Comparison of ENCODE assay signal across 10 cellular contexts in genomic region chr18:50312296-50313030, GRCh38. TPM values are rescaled to one million over a fixed set of nuclear protein-coding genes. Genes with fewer than 3 reads are reported as not detected.
DNase-seq lines count a peak whose midpoint lies in the region; ATAC-seq and TF ChIP-seq lines count a peak whose summit lies in the region.
"Had no signal": no experiment of that assay in that cellular context is flagged by ENCODE, and none has a peak within 500 bp of the region (broad histone marks: within the 10 kb centered on the region; RNA-seq: fewer than 3 reads in every experiment).

No MANE protein-coding gene starts in this region.

- TF ChIP-seq CTCF in nephron (IDR thresholded peaks at IDR 0.05; ENCODE audit: unreplicated experiment in 3 of 3), result no peak

- H3K9me3 Mint-ChIP-seq in nephron, result no peaks in the 10 kb centered on the region
- H3K9me3 Mint-ChIP-seq in activated CD4-positive, alpha-beta memory T cell treated with anti-CD3 and anti-CD28 coated beads for 36 hours, result no peaks in the 10 kb centered on the region
- H3K9me3 Mint-ChIP-seq: natural killer cell had no signal

- peak overlapping the region; percentile 68 to 92 (median 86) for H3K27ac Mint-ChIP-seq in nephron
- H3K27ac Mint-ChIP-seq in activated CD4-positive, alpha-beta memory T cell treated with anti-CD3 and anti-CD28 coated beads for 36 hours, result no peak overlapping the region
- H3K27ac Mint-ChIP-seq: natural killer cell had no signal

- POLR2A ChIA-PET in activated CD4-positive, alpha-beta memory T cell treated with anti-CD3 and anti-CD28 coated beads for 36 hours (lab: Charles Lee), result no interaction called here

- ATAC-seq in GM18909 (IDR thresholded peaks at IDR 0.05; ENCODE audit: poor library complexity, unreplicated experiment), result peak; percentile 79
- peak; percentile 79 for ATAC-seq in HG02610 (IDR thresholded peaks at IDR 0.05; ENCODE audit: unreplicated experiment)
- ATAC-seq in HG03460 (IDR thresholded peaks at IDR 0.05; ENCODE audit: unreplicated experiment), result peak; percentile 71
- ATAC-seq: heart right ventricle, natural killer cell had no signal

- H3K27me3 Mint-ChIP-seq in nephron (ENCODE audit: low read depth), result peaks cover 3% of the 10 kb centered on the region
- peaks cover 4% of the 10 kb centered on the region for H3K27me3 Mint-ChIP-seq in activated CD4-positive, alpha-beta memory T cell treated with anti-CD3 and anti-CD28 coated beads for 36 hours

- no peaks in the 10 kb centered on the region for H3K36me3 Mint-ChIP-seq in nephron (ENCODE audit: low read depth)
- no peaks in the 10 kb centered on the region for H3K36me3 Mint-ChIP-seq in activated CD4-positive, alpha-beta memory T cell treated with anti-CD3 and anti-CD28 coated beads for 36 hours
- H3K36me3 Mint-ChIP-seq: natural killer cell had no signal

- no peaks in the 10 kb centered on the region for H3K27me3 ChIP-seq in H7 (ENCODE audit: control insufficient read depth, insufficient read depth, low read length)

- intact Hi-C loops in activated CD4-positive, alpha-beta memory T cell treated with anti-CD3 and anti-CD28 coated beads for 36 hours (cut with micrococcal nuclease), result no loop called here

- CTCF ChIA-PET in activated CD4-positive, alpha-beta memory T cell treated with anti-CD3 and anti-CD28 coated beads for 36 hours (lab: Charles Lee), result no interaction called here

- no peak overlapping the region for H3K4me3 ChIP-seq in H7 (ENCODE audit: insufficient read depth, low read depth, low read length)
- H3K4me3 ChIP-seq: heart right ventricle had no signal

- no peaks in the 10 kb centered on the region for H3K4me1 Mint-ChIP-seq in nephron
- H3K4me1 Mint-ChIP-seq in activated CD4-positive, alpha-beta memory T cell treated with anti-CD3 and anti-CD28 coated beads for 36 hours (ENCODE audit: low read depth), result peaks cover 4% of the 10 kb centered on the region

- no peaks in the 10 kb centered on the region for H3K36me3 ChIP-seq in H7 (replicated peaks; ENCODE audit: control insufficient read depth, insufficient read depth, low read length)
- H3K36me3 ChIP-seq: heart right ventricle had no signal

- no peak overlapping the region for H3K4me3 Mint-ChIP-seq in nephron
- H3K4me3 Mint-ChIP-seq in activated CD4-positive, alpha-beta memory T cell treated with anti-CD3 and anti-CD28 coated beads for 36 hours, result no peak overlapping the region
- H3K4me3 Mint-ChIP-seq: natural killer cell had no signal

- DNase-seq in H7, result no peak
- DNase-seq in activated CD4-positive, alpha-beta memory T cell treated with anti-CD3 and anti-CD28 coated beads for 36 hours, result no peak
- no peak for DNase-seq in glomerular visceral epithelial cell (ENCODE audit: extremely low spot score)
- DNase-seq in GM03348 (ENCODE audit: low spot score), result no peak
- DNase-seq: heart right ventricle, natural killer cell had no signal

RNA-seq across cellular contexts. Expression of gene CXXC1, which starts 25.0 kb away (rescaled TPM):
- total RNA-seq in H7 (2014; rRNA removed; shearing (Covaris generic)), result 55.1 and 59.3 TPM in 2 replicates
- 10 to 100 TPM; 80.8 to 80.9 TPM for total RNA-seq in activated CD4-positive, alpha-beta memory T cell treated with anti-CD3 and anti-CD28 coated beads for 36 hours

RNA-seq across cellular contexts. Expression of gene MBD1, which starts 31.1 kb away (rescaled TPM):
- total RNA-seq in H7 (2014; rRNA removed; shearing (Covaris generic)), result 57.6 and 58.3 TPM in 2 replicates
- total RNA-seq in activated CD4-positive, alpha-beta memory T cell treated with anti-CD3 and anti-CD28 coated beads for 36 hours, result 10 to 100 TPM; 69.4 to 70.5 TPM

RNA-seq across cellular contexts. Expression of gene CFAP53, which starts 46.2 kb away (rescaled TPM):
- 0.33 TPM in 1 of 2 replicates, not detected in the other for total RNA-seq in H7 (2014; rRNA removed; shearing (Covaris generic))
- under 1 TPM; 0.26 to 0.48 TPM for total RNA-seq in activated CD4-positive, alpha-beta memory T cell treated with anti-CD3 and anti-CD28 coated beads for 36 hours
